Comparison of ENCODE assay signal across 13 cellular contexts in genomic region chr2:86675611-86676015, GRCh38. TPM values are rescaled to one million over a fixed set of nuclear protein-coding genes. Genes with fewer than 3 reads are reported as not detected.
DNase-seq lines count a peak whose midpoint lies in the region; ATAC-seq and TF ChIP-seq lines count a peak whose summit lies in the region.
"Had no signal": no experiment of that assay in that cellular context is flagged by ENCODE, and none has a peak within 500 bp of the region (broad histone marks: within the 10 kb centered on the region; RNA-seq: fewer than 3 reads in every experiment).

No MANE protein-coding gene starts in this region.

- no peaks in the 10 kb centered on the region for H3K9me2 ChIP-seq in HCT116 (ENCODE audit: insufficient read depth)

- peak; percentile 56 for TF ChIP-seq CTCF in CD4-positive, alpha-beta T cell (IDR thresholded peaks at IDR 0.05)
- TF ChIP-seq CTCF in HCT116 (IDR thresholded peaks at IDR 0.05 in 2 of 3, conservative IDR thresholded peaks at IDR 0.05 in 1 of 3; ENCODE audit: borderline replicate concordance in 1 of 3, insufficient read depth in 1 of 3, low read depth in 2 of 3, low read length in 2 of 3) = peak; percentile 26 to 64 (median 53); a peak in 5 of 6 replicates
- no peak for TF ChIP-seq CTCF in RWPE1 (conservative IDR thresholded peaks at IDR 0.05; ENCODE audit: low read depth)
- TF ChIP-seq CTCF in gastroesophageal sphincter (IDR thresholded peaks at IDR 0.05) = no peak

- H3K27ac ChIP-seq in CD4-positive, alpha-beta T cell (ENCODE audit: low read depth, low read length) = no peak overlapping the region
- H3K27ac ChIP-seq in HCT116 (ENCODE audit: low read depth, low read length) (no peak overlapping the region), RWPE1 (no peak overlapping the region), gastroesophageal sphincter (no peak overlapping the region)
- H3K27ac ChIP-seq: testis had no signal

- TF ChIP-seq EP300 in gastroesophageal sphincter (IDR thresholded peaks at IDR 0.05) = no peak

- H3K4me1 ChIP-seq in HCT116 (ENCODE audit: control insufficient read depth in 1 of 2, insufficient read depth in 2 of 2, low read length in 2 of 2) = no peaks in the 10 kb centered on the region
- H3K4me1 ChIP-seq in gastroesophageal sphincter = no peaks in the 10 kb centered on the region

- peak overlapping the region; percentile 6 for H2AFZ ChIP-seq in HCT116 (ENCODE audit: low read depth, low read length, poor library complexity, severe bottlenecking)

- no peak overlapping the region for H3K4me3 ChIP-seq in HCT116 (replicated peaks in 1 of 2; ENCODE audit: low read depth in 1 of 2, low read length in 2 of 2)
- no peak overlapping the region for H3K4me3 ChIP-seq in gastroesophageal sphincter
- H3K4me3 ChIP-seq: testis had no signal

- POLR2A ChIA-PET in CD4-positive, alpha-beta T cell (lab: Charles Lee) = interaction anchor here (1.0 kb wide), 1 partner anchor 113 kb away, joined by 3 read pairs; no protein-coding TSS in a partner anchor
- POLR2A ChIA-PET in HCT116 (lab: Charles Lee) (no interaction called here), RWPE1 (lab: Yijun Ruan, JAX; ENCODE audit: low non-redundant PET) (no interaction called here)

- no peak overlapping the region for H3K4me2 ChIP-seq in HCT116 (ENCODE audit: low read length)

- no peak overlapping the region for H3K9ac ChIP-seq in HCT116 (ENCODE audit: low read length)

- H3K4me3 Mint-ChIP-seq in CD4-positive, alpha-beta T cell = no peak overlapping the region

- no peaks in the 10 kb centered on the region for H3K27me3 ChIP-seq in CD4-positive, alpha-beta T cell (ENCODE audit: control insufficient read depth, insufficient read depth, low read length)
- H3K27me3 ChIP-seq in HCT116 (ENCODE audit: insufficient read depth, low read length) (no peaks in the 10 kb centered on the region), gastroesophageal sphincter (no peaks in the 10 kb centered on the region)
- H3K27me3 ChIP-seq: testis had no signal

- no peak for ATAC-seq in CD4-positive, alpha-beta T cell (ENCODE audit: poor library complexity)
- peak; percentile 97 for ATAC-seq in HCT116
- no peak for ATAC-seq in HG03196 (IDR thresholded peaks at IDR 0.05; ENCODE audit: unreplicated experiment)
- ATAC-seq in gastroesophageal sphincter = no peak
- ATAC-seq: activated CD4-positive, CD25-positive, alpha-beta regulatory T cell treated with anti-CD3 and anti-CD28 coated beads, Interleukin-2, amount 50 U/mL, for 24 hours had no signal

- RAD21 ChIA-PET in HCT116 (lab: Charles Lee; ENCODE audit: low non-redundant PET in 1 of 2, low total read pairs in 2 of 2, uncharacterized antibody in 2 of 2, unreplicated experiment in 2 of 2) = no interaction called here

- no peaks in the 10 kb centered on the region for H3K9me3 Mint-ChIP-seq in CD4-positive, alpha-beta T cell

- no peaks in the 10 kb centered on the region for H3K9me3 ChIP-seq in CD4-positive, alpha-beta T cell (ENCODE audit: control insufficient read depth, low read length)
- H3K9me3 ChIP-seq in HCT116 (ENCODE audit: control insufficient read depth in 1 of 2, insufficient read depth in 1 of 2, low read depth in 1 of 2, low read length in 2 of 2) = no peaks in the 10 kb centered on the region
- no peaks in the 10 kb centered on the region for H3K9me3 ChIP-seq in gastroesophageal sphincter
- H3K9me3 ChIP-seq: testis had no signal

- no TSS peak for BruUV-seq in HCT116 (replicated peaks; lab: Mats Ljungman, UMichigan)

- H3K27ac Mint-ChIP-seq in CD4-positive, alpha-beta T cell = no peak overlapping the region
- H3K27ac Mint-ChIP-seq: progenitor cell of endocrine pancreas had no signal

- TF ChIP-seq POLR2A in HCT116 (IDR thresholded peaks at IDR 0.05; ENCODE audit: borderline replicate concordance, extremely low read depth, insufficient read depth, insufficient read length) = no peak
- TF ChIP-seq POLR2A in gastroesophageal sphincter (IDR thresholded peaks at IDR 0.05) = no peak

- peak; percentile 62 for TF ChIP-seq RAD21 in HCT116 (IDR thresholded peaks at IDR 0.05; ENCODE audit: low read depth)

- peak in 2 of 10 experiments; percentile 1 to 9 for DNase-seq in CD4-positive, alpha-beta T cell
- DNase-seq in HCT116 (ENCODE audit: low read depth, low spot score) = peak; percentile 38
- DNase-seq in RWPE1 (ENCODE audit: low spot score) = peak; percentile 16
- peak; percentile 14 for DNase-seq in iPS DF 4.7 (ENCODE audit: extremely low read depth, low spot score)
- DNase-seq in T-helper 9 cell = no peak
- DNase-seq in stimulated activated naive CD4-positive, alpha-beta T cell (lab: John Stamatoyannopoulos, UW) = no peak
- DNase-seq: activated gamma-delta T cell treated with Interleukin-2 at 50 U/mL for 16 hours, NCI-H187 treated with DMSO at 0.1 percent for 48 hours, testis had no signal

- CTCF ChIA-PET in CD4-positive, alpha-beta T cell (lab: Charles Lee) = interaction anchor here (1.1 to 1.4 kb wide), 2 partner anchors 157 kb away, joined by 4 to 6 read pairs; no protein-coding TSS in a partner anchor
- CTCF ChIA-PET in HCT116 (lab: Charles Lee) (interaction anchor here (0.8 to 1.9 kb wide), 3 partner anchors 25 to 279 kb away, joined by 3 to 8 read pairs (median 5); no protein-coding TSS in a partner anchor), RWPE1 (lab: Yijun Ruan, JAX) (interaction anchor here (0.6 kb wide), 1 partner anchor 115 kb away, joined by 4 read pairs; the partner anchor contains the start of gene CD8A)

- H3K27me3 Mint-ChIP-seq in CD4-positive, alpha-beta T cell = no peaks in the 10 kb centered on the region
- H3K27me3 Mint-ChIP-seq: progenitor cell of endocrine pancreas had no signal

- intact Hi-C loops in CD4-positive, alpha-beta T cell (cut with DNase I, micrococcal nuclease) = loop anchor here (2.0 to 10.0 kb wide), 2 partner anchors 157 to 161 kb away; no protein-coding TSS in a partner anchor
- intact Hi-C loops in HCT116 (cut with micrococcal nuclease) = no loop called here

- H3K36me3 ChIP-seq in HCT116 (ENCODE audit: control insufficient read depth in 1 of 2, insufficient read depth in 2 of 2, low read length in 2 of 2) (no peaks in the 10 kb centered on the region), gastroesophageal sphincter (no peaks in the 10 kb centered on the region)

- H3K79me2 ChIP-seq in HCT116 (ENCODE audit: insufficient read depth, low read length) = no peaks in the 10 kb centered on the region

- H4K20me1 ChIP-seq in HCT116 (ENCODE audit: insufficient read depth) = no peaks in the 10 kb centered on the region

- no peaks in the 10 kb centered on the region for H3K4me1 Mint-ChIP-seq in CD4-positive, alpha-beta T cell (ENCODE audit: low read depth)

- H3K36me3 Mint-ChIP-seq in CD4-positive, alpha-beta T cell (ENCODE audit: low read depth) = no peaks in the 10 kb centered on the region

- WGBS in gastroesophageal sphincter (ENCODE audit: low coverage in 1 of 2), 2 donors = 92% methylated on average over 2 of the region's 3 CpGs; no CpG with 5 or more reads in 1 of the 2 donors

TF ChIP-seq in HCT116, 20 proteins besides CTCF, POLR2A, EP300 and RAD21:
- TF ChIP-seq SRF (IDR thresholded peaks at IDR 0.05; ENCODE audit: low read depth) (no peak), ZFX (IDR thresholded peaks at IDR 0.05) (no peak), CBX3 (IDR thresholded peaks at IDR 0.05; ENCODE audit: low read depth) (0 out of 2 replicates have a peak, but pooled peaks have one; percentile 37), MAX (IDR thresholded peaks at IDR 0.05) (peak; percentile 26; the same call in 1 of the 2 replicates)

RNA-seq across cellular contexts. Expression of gene RMND5A, which starts 44.5 kb away (rescaled TPM):
- total RNA-seq in CD4-positive, alpha-beta T cell = 10 to 100 TPM; 20.5 to 21.4 TPM
- total RNA-seq in HCT116 (2021; ENCODE audit: unreplicated experiment) (32.4 TPM), gastroesophageal sphincter (10 to 100 TPM; 44.8 to 75.6 (median 61.1) TPM)
- 7.6 and 10.3 TPM in 2 replicates for polyA plus RNA-seq in HCT116 (2012)

RNA-seq across cellular contexts. Expression of gene RNF103, which starts 51.9 kb away (rescaled TPM):
- total RNA-seq in CD4-positive, alpha-beta T cell = 100 to 1,000 TPM; 124 to 130 TPM
- total RNA-seq in HCT116 (2021; ENCODE audit: unreplicated experiment) = 16.1 TPM
- 5.6 and 6.9 TPM in 2 replicates for polyA plus RNA-seq in HCT116 (2012)
- total RNA-seq in gastroesophageal sphincter = 10 to 100 TPM; 40.5 to 67.9 (median 53.5) TPM

Comparison
In these comparisons a context has a peak if more than half of its experiments do, and no peak if none do; other contexts are left out.
1. DNase-seq: peak in HCT116 (single experiment), RWPE1 (single experiment) and iPS DF 4.7 (single experiment); none in T-helper 9 cell (single experiment) and stimulated activated naive CD4-positive, alpha-beta T cell (0 of 6).
2. CTCF ChIP-seq: peak in CD4-positive, alpha-beta T cell (single experiment) and HCT116 (3 of 3); none in RWPE1 (single experiment) and gastroesophageal sphincter (0 of 4).